20 cellular contexts compared by ENCODE assay signal in the genomic region with DNA sequence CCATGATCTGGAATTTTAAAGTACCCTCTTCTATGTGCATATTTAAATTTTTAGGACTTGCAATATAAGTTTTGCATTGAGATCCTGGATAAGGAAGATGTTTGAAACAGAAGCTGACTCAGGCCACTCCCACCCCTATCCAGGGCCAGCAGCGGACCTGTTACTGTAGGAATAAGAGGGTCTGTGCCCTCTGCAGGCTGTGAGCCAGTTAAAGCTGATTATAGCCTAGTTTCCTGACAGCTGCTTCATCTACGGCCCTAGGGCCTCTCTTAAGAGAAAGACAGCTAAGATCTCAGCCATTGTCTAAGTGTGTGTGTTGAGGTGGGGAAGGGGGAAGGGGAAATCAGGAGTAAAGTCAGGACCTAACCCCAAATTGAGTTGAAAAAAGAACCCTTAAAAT.
DNase-seq lines count a peak whose midpoint lies in the region; ATAC-seq and TF ChIP-seq lines count a peak whose summit lies in the region.
"Had no signal": no experiment of that assay in that cellular context is flagged by ENCODE, and none has a peak within 500 bp of the region (broad histone marks: within the 10 kb centered on the region; RNA-seq: fewer than 3 reads in every experiment).

No MANE protein-coding gene starts in this region.

- H3K36me3 Mint-ChIP-seq in CD8-positive, alpha-beta memory T cell, result no peaks in the 10 kb centered on the region
- H3K36me3 Mint-ChIP-seq in nephron progenitor cell (ENCODE audit: low read depth), result peaks cover 10% of the 10 kb centered on the region

- 52% methylated on average over 2 of the region's 2 CpGs for WGBS in prostate gland
- 86 to 91% methylated on average over 2 of the region's 2 CpGs for WGBS in aorta, 2 donors

- no peaks in the 10 kb centered on the region for H3K36me3 ChIP-seq in CD8-positive, alpha-beta memory T cell (ENCODE audit: insufficient read depth, low read length)
- H3K36me3 ChIP-seq in SJCRH30 (no peaks in the 10 kb centered on the region), prostate gland (no peaks in the 10 kb centered on the region), aorta (ENCODE audit: control insufficient read depth in 1 of 2, insufficient read depth in 2 of 2, low read length in 1 of 2) (no peaks in the 10 kb centered on the region)
- H3K36me3 ChIP-seq: lower lobe of right lung, transverse colon had no signal

- H3K9me3 Mint-ChIP-seq in CD8-positive, alpha-beta memory T cell, result peaks cover 0 to 2% (median 0%) of the 10 kb centered on the region in 5 donors
- H3K9me3 Mint-ChIP-seq in nephron progenitor cell, result no peaks in the 10 kb centered on the region
- H3K9me3 Mint-ChIP-seq: activated naive CD4-positive, alpha-beta T cell treated with anti-CD3 and anti-CD28 coated beads for 36 hours; T-helper 1 cell treated with Interleukin-12 subunit alpha and Interleukin-12 subunit beta and Interleukin-4 antibody, amounts not matched to agents 30 μg/mL and 1 μg/mL, for 36 hours had no signal

- no peak overlapping the region for H3K4me3 ChIP-seq in CD8-positive, alpha-beta memory T cell (ENCODE audit: low read length)
- no peak overlapping the region for H3K4me3 ChIP-seq in NB4 (ENCODE audit: low read depth, low read length)
- no peak overlapping the region for H3K4me3 ChIP-seq in SJCRH30
- H3K4me3 ChIP-seq in prostate gland, result no peak overlapping the region
- no peak overlapping the region for H3K4me3 ChIP-seq in aorta (ENCODE audit: low read length in 2 of 2)
- H3K4me3 ChIP-seq: lower lobe of right lung, transverse colon had no signal

- no peaks in the 10 kb centered on the region for H3K4me1 ChIP-seq in CD8-positive, alpha-beta memory T cell (ENCODE audit: insufficient read depth, low read length)
- peaks cover 27% of the 10 kb centered on the region for H3K4me1 ChIP-seq in SJCRH30
- no peaks in the 10 kb centered on the region for H3K4me1 ChIP-seq in prostate gland (replicated peaks)
- no peaks in the 10 kb centered on the region for H3K4me1 ChIP-seq in aorta (ENCODE audit: control insufficient read depth in 1 of 2, insufficient read depth in 2 of 2, low read length in 2 of 2)

- H3K4me3 Mint-ChIP-seq in CD8-positive, alpha-beta memory T cell, result peak overlapping the region in 5 of 7 donors; percentile 4 to 93 (median 49)
- H3K4me3 Mint-ChIP-seq in nephron progenitor cell, result peak overlapping the region; percentile 78
- H3K4me3 Mint-ChIP-seq: activated naive CD4-positive, alpha-beta T cell treated with anti-CD3 and anti-CD28 coated beads for 36 hours had no signal

- ATAC-seq in aorta (ENCODE audit: low FRiP score), result no peak
- no peak for ATAC-seq in HG02798 (IDR thresholded peaks at IDR 0.05; ENCODE audit: poor library complexity, unreplicated experiment)
- ATAC-seq: lower lobe of right lung, sciatic nerve had no signal

- TF ChIP-seq CTCF in NB4 (IDR thresholded peaks at IDR 0.05; ENCODE audit: low read depth, low read length) (no peak), nephron progenitor cell (IDR thresholded peaks at IDR 0.05) (no peak), prostate gland (IDR thresholded peaks at IDR 0.05) (no peak)

- H3K27me3 ChIP-seq in CD8-positive, alpha-beta memory T cell (ENCODE audit: insufficient read depth, low read length, poor library complexity, severe bottlenecking), result peaks cover 13% of the 10 kb centered on the region
- H3K27me3 ChIP-seq in SJCRH30, result no peaks in the 10 kb centered on the region
- no peaks in the 10 kb centered on the region for H3K27me3 ChIP-seq in prostate gland (replicated peaks; ENCODE audit: insufficient read depth)
- no peaks in the 10 kb centered on the region for H3K27me3 ChIP-seq in aorta (ENCODE audit: control insufficient read depth in 1 of 2, insufficient read depth in 2 of 2, low read length in 1 of 2)

- intact Hi-C loops in prostate gland (cut with DNase I) (loop anchor here (5.0 kb wide), 2 partner anchors 49 to 74 kb away; no protein-coding TSS in a partner anchor), aorta (cut with DNase I) (no loop called here)

- POLR2A ChIA-PET in CD8-positive, alpha-beta memory T cell (lab: Charles Lee), result no interaction called here

- no peak for DNase-seq in CD8-positive, alpha-beta memory T cell
- DNase-seq in NB4 (ENCODE audit: low read depth), result peak; percentile 33
- DNase-seq in SJCRH30, result peak; percentile 62 to 79
- peak; percentile 44 for DNase-seq in nephron progenitor cell
- no peak for DNase-seq in prostate gland (ENCODE audit: low spot score)
- DNase-seq in NCI-H510A (lab: John Stamatoyannopoulos, UW), result no peak
- no peak for DNase-seq in aorta
- DNase-seq: activated CD4-positive, CD25-positive, alpha-beta regulatory T cell treated with anti-CD3 and anti-CD28 coated beads, Interleukin-2, amount 50 U/mL, for 72 hours; activated CD8-positive, alpha-beta memory T cell treated with anti-CD3 and anti-CD28 coated beads, Interleukin-2, amount 50 U/mL, for 48 hours; activated naive CD4-positive, alpha-beta T cell treated with anti-CD3 and anti-CD28 coated beads for 36 hours; DMS53; effector CD8-positive, alpha-beta T cell; IMR-90; lower lobe of right lung; NCI-H526 treated with DMSO at 0.1 percent for 48 hours; stimulated activated CD4-positive, alpha-beta T cell treated with anti-CD3 and anti-CD28 coated beads, Interleukin-4, amount 100 ng/mL, for 24 hours; transverse colon had no signal

- no peak overlapping the region for H3K27ac ChIP-seq in CD8-positive, alpha-beta memory T cell (ENCODE audit: low read depth, low read length)
- H3K27ac ChIP-seq in SJCRH30 (peak overlapping the region; percentile 48), prostate gland (no peak overlapping the region), aorta (ENCODE audit: low read depth in 1 of 2, low read length in 2 of 2) (no peak overlapping the region)
- H3K27ac ChIP-seq: lower lobe of right lung, transverse colon had no signal

- CTCF ChIA-PET in CD8-positive, alpha-beta memory T cell (lab: Charles Lee), result no interaction called here

- no peak for TF ChIP-seq POLR2A in NB4 (IDR thresholded peaks at IDR 0.05; ENCODE audit: extremely low read depth, insufficient read length)
- TF ChIP-seq POLR2A in prostate gland (IDR thresholded peaks at IDR 0.05), result no peak

- H3K4me1 Mint-ChIP-seq in CD8-positive, alpha-beta memory T cell, result peaks cover 32 to 51% (median 37%) of the 10 kb centered on the region in 3 donors
- peaks cover 80% of the 10 kb centered on the region for H3K4me1 Mint-ChIP-seq in nephron progenitor cell

- H3K27ac Mint-ChIP-seq in CD8-positive, alpha-beta memory T cell, result peak overlapping the region in 1 of 8 donors; percentile 39
- H3K27ac Mint-ChIP-seq in nephron progenitor cell, result peak overlapping the region; percentile 97
- H3K27ac Mint-ChIP-seq: activated naive CD4-positive, alpha-beta T cell treated with anti-CD3 and anti-CD28 coated beads for 36 hours had no signal

- H3K27me3 Mint-ChIP-seq in CD8-positive, alpha-beta memory T cell, result peaks cover 35 to 67% of the 10 kb centered on the region in 2 donors
- peaks cover 9% of the 10 kb centered on the region for H3K27me3 Mint-ChIP-seq in nephron progenitor cell (ENCODE audit: low read depth, poor library complexity)

- H3K9me3 ChIP-seq in CD8-positive, alpha-beta memory T cell (ENCODE audit: low read length), result no peaks in the 10 kb centered on the region
- H3K9me3 ChIP-seq in SJCRH30 (replicated peaks), result no peaks in the 10 kb centered on the region
- no peaks in the 10 kb centered on the region for H3K9me3 ChIP-seq in prostate gland
- H3K9me3 ChIP-seq in aorta (ENCODE audit: control insufficient read depth, low read length), result no peaks in the 10 kb centered on the region
- H3K9me3 ChIP-seq: lower lobe of right lung, transverse colon had no signal

Comparison
In these comparisons a context has a peak if more than half of its experiments do, and no peak if none do; other contexts are left out.
1. DNase-seq: peak in NB4 (single experiment), SJCRH30 (2 of 2) and nephron progenitor cell (single experiment); none in CD8-positive, alpha-beta memory T cell (0 of 5), prostate gland (single experiment), NCI-H510A (single experiment) and aorta (0 of 2).